9 cellular contexts compared by ENCODE assay signal in the genomic region with DNA sequence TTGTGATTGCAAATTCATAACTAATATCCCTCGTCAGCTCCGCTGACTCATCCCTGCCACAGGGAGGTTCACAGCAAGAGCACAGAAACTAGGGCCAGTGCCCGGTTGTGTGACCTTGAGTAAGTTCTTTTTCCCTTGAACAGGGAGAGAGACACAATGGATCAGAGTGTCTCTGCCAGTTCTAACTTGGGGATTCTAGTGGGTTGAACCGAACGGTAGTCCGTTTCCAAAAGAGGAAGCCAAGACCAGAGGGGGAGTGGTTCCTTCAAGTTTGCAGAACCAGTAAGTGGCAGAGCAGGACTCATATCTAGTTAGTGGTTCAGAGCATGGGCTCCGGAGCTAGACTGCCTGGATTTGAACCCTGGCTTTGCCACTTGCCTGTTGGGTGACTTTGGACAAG. TPM values are rescaled to one million over a fixed set of nuclear protein-coding genes. Genes with fewer than 3 reads are reported as not detected.
DNase-seq lines count a peak whose midpoint lies in the region; ATAC-seq, FAIRE-seq and TF ChIP-seq lines count a peak whose summit lies in the region.
"Had no signal": no experiment of that assay in that cellular context is flagged by ENCODE, and none has a peak within 500 bp of the region (broad histone marks: within the 10 kb centered on the region; RNA-seq: fewer than 3 reads in every experiment).

No MANE protein-coding gene starts in this region.

- no peak overlapping the region for H3K27ac ChIP-seq in RWPE2 (ENCODE audit: poor library complexity, severe bottlenecking)

- no peak overlapping the region for H3K27ac Mint-ChIP-seq in stimulated activated memory B cell treated with anti-CD40 and anti-IgM and Interleukin-4, amounts not matched to agents 10 μg/mL and 1 μg/mL and 100 μg/mL, for 72 hours

- no peaks in the 10 kb centered on the region for H3K36me3 Mint-ChIP-seq in stimulated activated memory B cell treated with anti-CD40 and anti-IgM and Interleukin-4, amounts not matched to agents 10 μg/mL and 1 μg/mL and 100 μg/mL, for 72 hours
- H3K36me3 Mint-ChIP-seq: naive thymus-derived CD8-positive, alpha-beta T cell had no signal

- H3K27me3 Mint-ChIP-seq in stimulated activated memory B cell treated with anti-CD40 and anti-IgM and Interleukin-4, amounts not matched to agents 10 μg/mL and 1 μg/mL and 100 μg/mL, for 72 hours: peaks cover 25% of the 10 kb centered on the region

- H3K4me3 Mint-ChIP-seq in stimulated activated memory B cell treated with anti-CD40 and anti-IgM and Interleukin-4, amounts not matched to agents 10 μg/mL and 1 μg/mL and 100 μg/mL, for 72 hours: no peak overlapping the region
- H3K4me3 Mint-ChIP-seq: central memory CD8-positive, alpha-beta T cell; naive thymus-derived CD8-positive, alpha-beta T cell had no signal

- TF ChIP-seq CTCF in RWPE2 (IDR thresholded peaks at IDR 0.05; ENCODE audit: poor library complexity, severe bottlenecking) (no peak), fibroblast of mammary gland (conservative IDR thresholded peaks at IDR 0.05; ENCODE audit: control insufficient read depth, insufficient read depth, low read depth, low read length) (no peak)

- peaks cover 25% of the 10 kb centered on the region for H3K4me1 Mint-ChIP-seq in stimulated activated memory B cell treated with anti-CD40 and anti-IgM and Interleukin-4, amounts not matched to agents 10 μg/mL and 1 μg/mL and 100 μg/mL, for 72 hours
- H3K4me1 Mint-ChIP-seq: central memory CD8-positive, alpha-beta T cell had no signal

- no peaks in the 10 kb centered on the region for H3K36me3 ChIP-seq in RWPE2 (ENCODE audit: low read depth)

- no peak for FAIRE-seq in GM12892 (lab: Jason Lieb, UNC)

- ATAC-seq in RWPE2 (ENCODE audit: low read depth) (0 out of 3 replicates have a peak, but pooled peaks have one; percentile 21), HG03442 (IDR thresholded peaks at IDR 0.05; ENCODE audit: unreplicated experiment) (no peak)
- peak; percentile 69 for ATAC-seq in stimulated activated memory B cell treated with anti-CD40 and anti-IgM and Interleukin-4, amounts not matched to agents 10 μg/mL and 1 μg/mL and 100 μg/mL, for 72 hours
- ATAC-seq: naive thymus-derived CD8-positive, alpha-beta T cell had no signal

- H3K27me3 ChIP-seq in RWPE2 (ENCODE audit: insufficient read depth, poor library complexity, severe bottlenecking): no peaks in the 10 kb centered on the region

- H3K9me3 Mint-ChIP-seq in stimulated activated memory B cell treated with anti-CD40 and anti-IgM and Interleukin-4, amounts not matched to agents 10 μg/mL and 1 μg/mL and 100 μg/mL, for 72 hours: no peaks in the 10 kb centered on the region
- H3K9me3 Mint-ChIP-seq: central memory CD8-positive, alpha-beta T cell; naive thymus-derived CD8-positive, alpha-beta T cell had no signal

- H3K9me3 ChIP-seq in RWPE2 (ENCODE audit: severe bottlenecking): no peaks in the 10 kb centered on the region

- DNase-seq in HCEC 1CT (peak; percentile 63), RWPE2 (ENCODE audit: low spot score) (no peak), fibroblast of mammary gland (ENCODE audit: low read depth) (peak; percentile 67), GM12892 (ENCODE audit: insufficient read length) (no peak), SK-N-DZ (ENCODE audit: low spot score) (no peak)
- DNase-seq: naive thymus-derived CD8-positive, alpha-beta T cell had no signal

- TF ChIP-seq POLR2A in GM12892 (IDR thresholded peaks at IDR 0.05; ENCODE audit: low read depth, low read length): no peak

- no peak overlapping the region for H3K4me3 ChIP-seq in RWPE2 (ENCODE audit: severe bottlenecking)
- no peak overlapping the region for H3K4me3 ChIP-seq in fibroblast of mammary gland (ENCODE audit: control insufficient read depth, low read depth, low read length)

- H3K4me1 ChIP-seq in RWPE2 (ENCODE audit: insufficient read depth, poor library complexity, severe bottlenecking): peaks cover 25% of the 10 kb centered on the region

RNA-seq across cellular contexts. Expression of a gene that starts 4.9 kb away (rescaled TPM):
- not detected for polyA plus RNA-seq in GM12892 (2012; ENCODE audit: missing spikeins)
- polyA plus RNA-seq in SK-N-DZ (2014; cell fraction: cytosol; rRNA removed): 0.80 and 1.4 TPM in 2 replicates
- 3.4 and 5.6 TPM in 2 replicates for polyA plus RNA-seq in SK-N-DZ (2014; cell fraction: nucleus; rRNA removed)
- polyA plus RNA-seq: naive thymus-derived CD8-positive, alpha-beta T cell had no signal

RNA-seq across cellular contexts. Expression of a gene that starts 54.8 kb away (rescaled TPM):
- 16.5 TPM for polyA plus RNA-seq in GM12892 (2012; ENCODE audit: missing spikeins)
- 37.2 and 48.1 TPM in 2 replicates for polyA plus RNA-seq in SK-N-DZ (2014; cell fraction: cytosol; rRNA removed)
- 31.9 and 41.7 TPM in 2 replicates for polyA plus RNA-seq in SK-N-DZ (2014; cell fraction: nucleus; rRNA removed)

Comparison
In these comparisons a context has a peak if more than half of its experiments do, and no peak if none do; other contexts are left out.
1. DNase-seq: peak in HCEC 1CT (single experiment) and fibroblast of mammary gland (single experiment); none in RWPE2 (single experiment), GM12892 (single experiment) and SK-N-DZ (single experiment).